Comparison of ENCODE assay signal across 10 cellular contexts in the genomic region with DNA sequence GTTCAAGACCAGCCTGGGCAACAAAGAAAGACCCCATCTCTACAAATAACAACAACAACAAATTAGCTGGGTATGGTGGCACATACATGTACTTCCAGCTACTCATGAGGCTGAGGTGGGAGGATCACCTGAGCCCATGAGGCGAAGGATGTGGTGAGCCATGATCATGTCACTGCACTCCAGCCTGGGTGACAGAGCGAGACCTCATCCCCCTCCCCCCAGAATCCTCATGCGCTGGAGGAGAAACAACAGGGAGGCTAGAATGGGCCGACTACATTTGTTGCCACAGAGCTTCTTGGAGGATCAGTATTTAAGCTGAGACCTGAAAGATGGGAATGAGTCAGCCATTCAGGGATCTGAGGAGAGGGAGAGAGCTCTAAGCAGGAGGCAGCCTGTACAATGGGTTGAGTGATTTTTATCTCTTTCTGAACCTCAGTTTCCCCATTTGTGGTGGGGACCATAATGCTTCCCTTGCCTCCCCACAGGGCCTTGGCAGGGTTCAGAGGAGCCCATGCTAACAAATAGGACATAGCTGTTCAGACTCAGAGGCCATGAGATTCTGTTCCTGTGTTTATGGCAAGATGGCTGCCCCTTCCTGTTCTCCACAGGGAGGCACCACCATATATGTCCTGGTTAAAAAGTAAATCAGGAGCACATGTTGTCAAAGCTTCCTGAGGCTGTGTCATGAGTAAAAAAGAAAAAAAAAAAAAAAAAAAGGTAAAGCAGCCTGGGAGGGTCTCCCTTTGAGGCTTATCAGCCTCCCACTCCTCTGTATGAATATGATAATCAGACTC.
DNase-seq lines count a peak whose midpoint lies in the region; ATAC-seq and TF ChIP-seq lines count a peak whose summit lies in the region.
"Had no signal": no experiment of that assay in that cellular context is flagged by ENCODE, and none has a peak within 500 bp of the region (broad histone marks: within the 10 kb centered on the region; RNA-seq: fewer than 3 reads in every experiment).

No MANE protein-coding gene starts in this region.

- H3K36me3 ChIP-seq in lower lobe of right lung (no peaks in the 10 kb centered on the region), subcutaneous abdominal adipose tissue (ENCODE audit: control insufficient read depth in 5 of 5, insufficient read depth in 5 of 5, low read length in 5 of 5) (no peaks in the 10 kb centered on the region)

- H3K27ac ChIP-seq in lower lobe of right lung (peak overlapping the region; percentile 82), subcutaneous abdominal adipose tissue (ENCODE audit: low read depth, low read length) (peak overlapping the region; percentile 98)

- H3K9me3 ChIP-seq in lower lobe of right lung, result no peaks in the 10 kb centered on the region
- H3K9me3 ChIP-seq in subcutaneous abdominal adipose tissue (ENCODE audit: control insufficient read depth in 5 of 5, low read length in 5 of 5), result no peaks in the 10 kb centered on the region

- H3K27me3 ChIP-seq in lower lobe of right lung (ENCODE audit: low read depth), result no peaks in the 10 kb centered on the region
- H3K27me3 ChIP-seq in subcutaneous abdominal adipose tissue (ENCODE audit: control insufficient read depth in 5 of 5, insufficient read depth in 4 of 5, low read length in 5 of 5), result no peaks in the 10 kb centered on the region

- peak overlapping the region in 4 of 5 donors; percentile 42 to 94 (median 78) for H3K9ac ChIP-seq in subcutaneous abdominal adipose tissue (ENCODE audit: low read length in 5 of 5)

- no peak overlapping the region for H3K4me3 ChIP-seq in lower lobe of right lung
- H3K4me3 ChIP-seq in subcutaneous abdominal adipose tissue (ENCODE audit: low read depth in 1 of 5, low read length in 5 of 5), result no peak overlapping the region

- H3K4me1 ChIP-seq in lower lobe of right lung, result peaks cover 68% of the 10 kb centered on the region
- peaks cover 41 to 89% (median 83%) of the 10 kb centered on the region in 5 donors for H3K4me1 ChIP-seq in subcutaneous abdominal adipose tissue (ENCODE audit: control insufficient read depth in 5 of 5, insufficient read depth in 5 of 5, low read length in 5 of 5)

- DNase-seq in dermis blood vessel endothelial cell (peak; percentile 79), lower lobe of right lung (no peak), RPMI8226 (no peak), Kasumi-1 (lab: John Stamatoyannopoulos, UW) (no peak), NCI-H1436 treated with DMSO at 0.1 percent for 48 hours (lab: John Stamatoyannopoulos, UW) (no peak), GDM1 (lab: John Stamatoyannopoulos, UW) (no peak)
- DNase-seq: NCI-H2081 treated with DMSO at 0.1 percent for 48 hours, T-helper 1 cell had no signal

- TF ChIP-seq CTCF in lower lobe of right lung (IDR thresholded peaks at IDR 0.05), result no peak

- intact Hi-C loops in lower lobe of right lung (cut with DNase I), result no loop called here

- no peak for TF ChIP-seq RAD21 in Ishikawa (IDR thresholded peaks at IDR 0.05; ENCODE audit: low read depth)

- no peak for TF ChIP-seq EP300 in Ishikawa (IDR thresholded peaks at IDR 0.05; ENCODE audit: borderline replicate concordance)

- no peak for ATAC-seq in lower lobe of right lung

TF ChIP-seq in Ishikawa, 13 proteins besides CTCF, POLR2A, EP300 and RAD21:
- TF ChIP-seq CEBPB (IDR thresholded peaks at IDR 0.05) (no peak), EGR1 (IDR thresholded peaks at IDR 0.05) (no peak), TEAD4 (IDR thresholded peaks at IDR 0.05) (no peak), YY1 (IDR thresholded peaks at IDR 0.05; ENCODE audit: low read depth) (0 out of 2 replicates have a peak, but pooled peaks have one; percentile 36), CREB1 (IDR thresholded peaks at IDR 0.05; ENCODE audit: low read depth) (no peak), TCF12 (IDR thresholded peaks at IDR 0.05; ENCODE audit: low read depth) (no peak), ZBTB7A (IDR thresholded peaks at IDR 0.05; ENCODE audit: low read depth) (no peak)
